Comparison of ENCODE assay signal across 26 cellular contexts in genomic region chr1:170854677-170855076, GRCh38.
"Had no signal": no experiment of that assay in that cellular context is flagged by ENCODE, and none has a peak within 500 bp of the region (broad histone marks: within the 10 kb centered on the region; RNA-seq: fewer than 3 reads in every experiment).

No MANE protein-coding gene starts in this region.

- H3K4me3 ChIP-seq: coronary artery, dorsolateral prefrontal cortex had no signal

- H3K36me3 ChIP-seq: brain microvascular endothelial cell, WERI-Rb-1 had no signal

- DNase-seq: activated B cell treated with CpG ODN at 0.5 μM for 24 hours; activated CD4-positive, alpha-beta T cell treated with anti-CD3 and anti-CD28 coated beads for 48 hours; activated CD4-positive, alpha-beta T cell treated with anti-CD3 and anti-CD28 coated beads, Interleukin-2, amount 50 U/mL, for 1 hour; activated CD4-positive, alpha-beta T cell treated with anti-CD3 and anti-CD28 coated beads, Interleukin-2, amount 50 U/mL, for 48 hours; activated CD8-positive, alpha-beta memory T cell treated with anti-CD3 and anti-CD28 coated beads for 24 hours; activated CD8-positive, alpha-beta T cell treated with anti-CD3 and anti-CD28 coated beads for 36 hours; activated effector memory CD4-positive, alpha-beta T cell treated with Interleukin-2 at 50 U/mL for 16 hours; activated gamma-delta T cell treated with Interleukin-2 at 50 U/mL for 16 hours; activated naive CD4-positive, alpha-beta T cell treated with anti-CD3 and anti-CD28 coated beads, Interleukin-2, amount 50 U/mL, for 16 hours; activated naive CD4-positive, alpha-beta T cell treated with Interleukin-2 at 50 U/mL for 16 hours; activated T-cell treated with anti-CD3 and anti-CD28 coated beads, Interleukin-2, amount 50 U/mL, for 4 hours; amniotic stem cell; anterior cingulate cortex; brain microvascular endothelial cell; dorsolateral prefrontal cortex; effector memory CD4-positive, alpha-beta T cell; endodermal cell; foreskin fibroblast; head of caudate nucleus; T-helper 17 cell; T1000; WERI-Rb-1 had no signal

- ATAC-seq: activated CD4-positive, CD25-positive, alpha-beta regulatory T cell treated with anti-CD3 and anti-CD28 coated beads, Interleukin-2, amount 50 U/mL, for 24 hours; activated CD8-positive, alpha-beta T cell treated with anti-CD3 and anti-CD28 coated beads for 36 hours; activated T-cell treated with anti-CD3 and anti-CD28 coated beads, Interleukin-2, amount 50 U/mL, for 4 hours; activated T-helper 17 cell treated with anti-CD3 and anti-CD28 coated beads, Interleukin-2, amount 50 U/mL, for 72 hours; esophagus mucosa; T-helper 17 cell had no signal

- H3K27me3 ChIP-seq: brain microvascular endothelial cell had no signal

- H3K27ac ChIP-seq: brain microvascular endothelial cell, coronary artery, dorsolateral prefrontal cortex, WERI-Rb-1 had no signal
